ENCODE assay signal across 15 cellular contexts in the genomic region with DNA sequence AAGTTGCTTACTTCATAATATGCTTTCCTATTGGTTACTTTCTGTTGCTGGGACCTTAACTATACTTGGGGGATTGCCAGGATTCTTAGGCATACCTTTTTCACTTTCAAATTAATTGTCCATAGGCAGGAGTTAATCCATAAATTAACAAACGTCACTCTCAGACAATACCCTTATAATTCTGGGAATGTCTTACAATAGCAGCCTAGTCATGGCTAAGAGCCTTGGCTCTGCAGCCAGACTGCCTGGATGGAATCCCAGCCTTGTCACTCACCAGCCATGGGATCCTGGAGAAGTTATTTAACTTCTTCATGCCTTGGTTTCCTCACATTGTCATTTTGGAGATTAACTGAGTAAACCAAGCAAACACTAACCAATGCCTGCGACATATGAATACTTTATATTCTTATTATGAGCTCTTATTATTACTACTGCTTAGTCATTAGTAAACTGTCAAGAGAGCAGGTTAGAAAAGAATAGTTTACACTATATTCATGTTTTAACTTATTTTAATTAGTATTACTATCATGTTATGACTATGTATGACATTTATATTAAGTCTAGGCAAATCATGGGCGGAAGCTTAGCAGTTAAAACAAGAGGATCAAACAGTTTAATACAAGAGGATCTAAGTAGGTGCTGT. TPM values are rescaled to one million over a fixed set of nuclear protein-coding genes. Genes with fewer than 3 reads are reported as not detected.
DNase-seq lines count a peak whose midpoint lies in the region; ATAC-seq and TF ChIP-seq lines count a peak whose summit lies in the region.
"Had no signal": no experiment of that assay in that cellular context is flagged by ENCODE, and none has a peak within 500 bp of the region (broad histone marks: within the 10 kb centered on the region; RNA-seq: fewer than 3 reads in every experiment).

No MANE protein-coding gene starts in this region.

- no peaks in the 10 kb centered on the region for H3K9me3 ChIP-seq in GM23248 (ENCODE audit: low read depth)
- peaks cover 3% of the 10 kb centered on the region for H3K9me3 ChIP-seq in MG63
- H3K9me3 ChIP-seq in gastroesophageal sphincter: peaks cover 0 to 5% (median 0%) of the 10 kb centered on the region in 3 donors
- H3K9me3 ChIP-seq in hepatocyte (ENCODE audit: low read depth): peaks cover 6% of the 10 kb centered on the region

- peaks cover 36% of the 10 kb centered on the region for H3F3A ChIP-seq in GM23248 (ENCODE audit: insufficient read depth)

- no peak for TF ChIP-seq POLR2A in gastroesophageal sphincter (IDR thresholded peaks at IDR 0.05)

- no peak overlapping the region for H3K9ac ChIP-seq in GM23248

- H3K36me3 ChIP-seq in GM23248 (ENCODE audit: low read depth) (peaks cover 20% of the 10 kb centered on the region; the same call in 1 of the 2 replicates), MG63 (peaks cover 46% of the 10 kb centered on the region), gastroesophageal sphincter (peaks cover 7 to 37% of the 10 kb centered on the region in 2 donors), hepatocyte (replicated peaks; ENCODE audit: insufficient read depth, low read depth) (peaks cover 9% of the 10 kb centered on the region)

- H3K9me2 ChIP-seq in GM23248 (ENCODE audit: insufficient read depth): no peaks in the 10 kb centered on the region
- H3K9me2 ChIP-seq in hepatocyte (replicated peaks; ENCODE audit: insufficient read depth): no peaks in the 10 kb centered on the region

- peak overlapping the region; percentile 31 for H3K4me2 ChIP-seq in GM23248 (ENCODE audit: unreplicated experiment)
- H3K4me2 ChIP-seq in hepatocyte: no peak overlapping the region

- no peak for TF ChIP-seq EP300 in gastroesophageal sphincter (IDR thresholded peaks at IDR 0.05)

- DNase-seq in GM23248: peak; percentile 54
- DNase-seq in MG63: peak; percentile 58
- DNase-seq in pulmonary artery endothelial cell (ENCODE audit: low read depth, low spot score): peak; percentile 26
- no peak for DNase-seq in cerebellum (ENCODE audit: low spot score)
- no peak for DNase-seq in hepatocyte (ENCODE audit: low spot score)
- DNase-seq: activated T-cell treated with anti-CD3 and anti-CD28 coated beads, Interleukin-2, amount 50 U/mL, for 72 hours; foreskin keratinocyte; naive thymus-derived CD8-positive, alpha-beta T cell; NCI-H1436; NCI-H510A treated with DMSO at 0.1 percent for 48 hours; OCI-M1; stomach had no signal

- WGBS in GM23248 (ENCODE audit: low coverage in 1 of 2, low lambda C conversion rate in 2 of 2, missing lambda C conversion rate in 2 of 2), 2 experiments: 64 to 65% methylated on average over 3 of the region's 3 CpGs
- 46 to 52% methylated on average over 3 of the region's 3 CpGs for WGBS in gastroesophageal sphincter (ENCODE audit: low coverage in 1 of 2), 2 donors
- 88% methylated on average over 3 of the region's 3 CpGs for WGBS in hepatocyte (ENCODE audit: low lambda C conversion rate, missing lambda C conversion rate)

- ATAC-seq in gastroesophageal sphincter (no peak), GM18520 (IDR thresholded peaks at IDR 0.05; ENCODE audit: unreplicated experiment) (no peak)
- ATAC-seq: foreskin keratinocyte; naive thymus-derived CD8-positive, alpha-beta T cell had no signal

- H3K4me1 ChIP-seq in GM23248 (ENCODE audit: insufficient read depth): peaks cover 55% of the 10 kb centered on the region
- peaks cover 6 to 73% (median 7%) of the 10 kb centered on the region in 3 donors for H3K4me1 ChIP-seq in gastroesophageal sphincter
- H3K4me1 ChIP-seq in hepatocyte (ENCODE audit: insufficient read depth): no peaks in the 10 kb centered on the region

- no peaks in the 10 kb centered on the region for H4K20me1 ChIP-seq in GM23248 (ENCODE audit: insufficient read depth)
- H4K20me1 ChIP-seq in hepatocyte (ENCODE audit: insufficient read depth, poor library complexity, severe bottlenecking): no peaks in the 10 kb centered on the region

- H3K27ac ChIP-seq in GM23248 (no peak overlapping the region), gastroesophageal sphincter (peak overlapping the region in 3 of 4 donors; percentile 7 to 70 (median 28)), hepatocyte (no peak overlapping the region)
- H3K27ac ChIP-seq: foreskin keratinocyte had no signal

- in situ Hi-C loops in GM23248 (cut with MboI): no loop called here

- H3K27me3 ChIP-seq in GM23248 (replicated peaks; ENCODE audit: insufficient read depth): no peaks in the 10 kb centered on the region
- no peaks in the 10 kb centered on the region for H3K27me3 ChIP-seq in MG63
- no peaks in the 10 kb centered on the region for H3K27me3 ChIP-seq in gastroesophageal sphincter
- no peaks in the 10 kb centered on the region for H3K27me3 ChIP-seq in hepatocyte
- H3K27me3 ChIP-seq: dorsolateral prefrontal cortex, foreskin keratinocyte, stomach had no signal

- TF ChIP-seq CTCF in gastroesophageal sphincter (IDR thresholded peaks at IDR 0.05) (no peak), hepatocyte (IDR thresholded peaks at IDR 0.05; ENCODE audit: poor library complexity) (no peak)

- H2AFZ ChIP-seq in GM23248 (no peak overlapping the region), hepatocyte (no peak overlapping the region)

- H3K4me3 ChIP-seq in GM23248: no peak overlapping the region
- H3K4me3 ChIP-seq in MG63: no peak overlapping the region
- no peak overlapping the region for H3K4me3 ChIP-seq in gastroesophageal sphincter
- no peak overlapping the region for H3K4me3 ChIP-seq in hepatocyte
- H3K4me3 ChIP-seq: dorsolateral prefrontal cortex, stomach had no signal

- H3K79me2 ChIP-seq in GM23248 (ENCODE audit: insufficient read depth): no peaks in the 10 kb centered on the region
- no peaks in the 10 kb centered on the region for H3K79me2 ChIP-seq in hepatocyte

RNA-seq across cellular contexts. Expression of a gene that starts 29.0 kb away (rescaled TPM):
- 26.2 and 39.2 TPM in 2 replicates for total RNA-seq in GM23248 (2014; rRNA removed; shearing (Covaris generic))
- polyA plus RNA-seq in GM23248 (2016; fragmentation: Nextera tagmentation; extraction: Ambion mirVana) (57.2 and 58.1 TPM in 2 replicates), hepatocyte (26.2 and 27.5 TPM in 2 replicates)
- total RNA-seq in MG63 (2014; rRNA removed; shearing (Covaris generic); ENCODE audit: low replicate concordance): 76.3 and 96.1 TPM in 2 replicates
- total RNA-seq in gastroesophageal sphincter (100 to 1,000 TPM; 117 to 883 (median 126) TPM), pulmonary artery endothelial cell (60.9 and 61.9 TPM in 2 replicates), cerebellum (27.4 TPM), hepatocyte (50.3 and 51.8 TPM in 2 replicates)

Comparison
In these comparisons a context has a peak if more than half of its experiments do, and no peak if none do; other contexts are left out.
1. DNase-seq: peak in GM23248 (single experiment), MG63 (single experiment) and pulmonary artery endothelial cell (single experiment); none in cerebellum (single experiment) and hepatocyte (single experiment).
2. H3K27ac ChIP-seq: peak in gastroesophageal sphincter (3 of 4); none in GM23248 (single experiment) and hepatocyte (single experiment).